23 cellular contexts compared by ENCODE assay signal in the genomic region with DNA sequence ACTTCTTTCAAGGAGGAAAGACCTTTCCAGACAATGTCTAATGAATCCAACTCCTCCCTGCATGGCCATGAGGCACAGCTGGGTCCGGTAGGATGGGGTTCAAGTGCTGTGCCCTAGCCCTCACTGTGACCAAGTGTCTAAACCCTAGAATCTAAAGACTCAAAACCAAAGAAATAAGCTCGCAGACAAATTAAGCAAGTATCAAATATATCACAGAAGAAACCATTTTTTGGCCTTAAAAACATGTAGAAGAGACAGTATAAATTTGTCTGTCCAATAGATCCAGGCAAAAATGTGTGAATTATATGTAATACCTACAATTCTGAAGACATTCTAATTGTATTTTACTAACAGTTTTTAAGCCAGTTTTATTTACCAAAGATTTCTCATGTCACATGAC.
"Had no signal": no experiment of that assay in that cellular context is flagged by ENCODE, and none has a peak within 500 bp of the region (broad histone marks: within the 10 kb centered on the region; RNA-seq: fewer than 3 reads in every experiment).

No MANE protein-coding gene starts in this region.

- H3K4me3 ChIP-seq: colonic mucosa, coronary artery, dorsolateral prefrontal cortex, esophagus muscularis mucosa, esophagus squamous epithelium, gastrocnemius medialis, gastroesophageal sphincter, heart left ventricle, heart right ventricle had no signal

- H3K36me3 ChIP-seq: colonic mucosa, esophagus muscularis mucosa, esophagus squamous epithelium, gastrocnemius medialis, gastroesophageal sphincter, heart left ventricle, heart right ventricle had no signal

- H3K4me1 ChIP-seq: colonic mucosa, esophagus muscularis mucosa, esophagus squamous epithelium, foreskin keratinocyte, gastrocnemius medialis, gastroesophageal sphincter, heart left ventricle, heart right ventricle had no signal

- H3K27ac ChIP-seq: colonic mucosa, coronary artery, dorsolateral prefrontal cortex, epithelial cell of prostate, esophagus muscularis mucosa, esophagus squamous epithelium, foreskin keratinocyte, gastrocnemius medialis, gastroesophageal sphincter, heart left ventricle, heart right ventricle had no signal

- H3K9me3 ChIP-seq: colonic mucosa, esophagus squamous epithelium, gastrocnemius medialis, gastroesophageal sphincter had no signal

- DNase-seq: colonic mucosa; cortex of kidney; dermis blood vessel endothelial cell; dorsolateral prefrontal cortex; effector CD4-positive, alpha-beta T cell; effector CD8-positive, alpha-beta T cell; effector memory CD4-positive, alpha-beta T cell; effector memory CD8-positive, alpha-beta T cell; endodermal cell; erythroblast; esophagus squamous epithelium; foreskin fibroblast; foreskin keratinocyte; foreskin melanocyte; gastrocnemius medialis; glutamatergic neuron; head of caudate nucleus; heart left ventricle; heart right ventricle had no signal
